ENCODE assay signal across 8 cellular contexts in the genomic region with DNA sequence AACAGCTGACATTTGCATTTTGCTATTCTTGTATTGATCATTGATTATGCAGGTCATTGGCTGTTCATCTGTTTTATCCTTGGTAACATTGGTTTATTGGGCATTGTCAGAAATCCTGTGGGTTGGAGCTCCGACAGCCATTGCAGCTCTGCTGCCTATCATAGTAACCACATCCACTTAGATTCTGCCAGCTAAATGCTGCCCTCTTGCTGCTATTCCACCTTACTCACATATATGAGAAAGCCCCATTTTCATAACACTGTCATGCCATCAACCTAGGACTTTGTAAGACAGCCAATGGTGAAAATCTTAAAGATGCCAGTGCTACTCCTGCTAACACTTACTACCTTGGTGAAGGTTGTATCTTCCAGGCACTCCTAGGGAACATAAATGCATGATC.
DNase-seq lines count a peak whose midpoint lies in the region; ATAC-seq lines count a peak whose summit lies in the region.

No MANE protein-coding gene starts in this region.

- no peak overlapping the region for H3K4me3 Mint-ChIP-seq in stimulated activated naive CD8-positive, alpha-beta T cell treated with anti-CD3 and anti-CD28 coated beads, Interleukin-15, amount 100 ng/mL, for 72 hours
- H3K4me3 Mint-ChIP-seq in natural killer cell treated with Interleukin-12 subunit alpha and Interleukin-12 subunit beta and Interleukin-15 and Interleukin-18, amount 100 ng/mL, for 72 hours: no peak overlapping the region

- H3K9me3 Mint-ChIP-seq in stimulated activated naive CD8-positive, alpha-beta T cell treated with anti-CD3 and anti-CD28 coated beads, Interleukin-15, amount 100 ng/mL, for 72 hours: no peaks in the 10 kb centered on the region
- no peaks in the 10 kb centered on the region for H3K9me3 Mint-ChIP-seq in natural killer cell treated with Interleukin-12 subunit alpha and Interleukin-12 subunit beta and Interleukin-15 and Interleukin-18, amount 100 ng/mL, for 72 hours

- no peak for DNase-seq in stimulated activated naive CD8-positive, alpha-beta T cell treated with anti-CD3 and anti-CD28 coated beads, Interleukin-15, amount 100 ng/mL, for 72 hours
- no peak for DNase-seq in stimulated activated naive CD8-positive, alpha-beta T cell treated with anti-CD3 and anti-CD28 coated beads, Interleukin-15, Interleukin-2, amounts not matched to agents 100 U/mL and 50 U/mL, for 24 hours
- DNase-seq in NCI-H69 (lab: John Stamatoyannopoulos, UW) (peak; percentile 2), fibroblast of peridontal ligament (ENCODE audit: extremely low read depth) (peak; percentile 2), cerebellar nuclear complex (lab: John Stamatoyannopoulos, UW) (no peak)
- DNase-seq in activated CD8-positive, alpha-beta memory T cell treated with anti-CD3 and anti-CD28 coated beads, Interleukin-2, amount 50 U/mL, for 4 hours: no peak
- no peak for DNase-seq in natural killer cell treated with Interleukin-12 subunit alpha and Interleukin-12 subunit beta and Interleukin-15 and Interleukin-18, amount 100 ng/mL, for 72 hours (ENCODE audit: low spot score)

- ATAC-seq in stimulated activated naive CD8-positive, alpha-beta T cell treated with anti-CD3 and anti-CD28 coated beads, Interleukin-15, amount 100 ng/mL, for 72 hours: peak; percentile 61
- no peak for ATAC-seq in stimulated activated naive CD8-positive, alpha-beta T cell treated with anti-CD3 and anti-CD28 coated beads, Interleukin-15, Interleukin-2, amounts not matched to agents 100 U/mL and 50 U/mL, for 24 hours
- no peak for ATAC-seq in GM21447 (IDR thresholded peaks at IDR 0.05; ENCODE audit: unreplicated experiment)
- ATAC-seq in natural killer cell treated with Interleukin-12 subunit alpha and Interleukin-12 subunit beta and Interleukin-15 and Interleukin-18, amount 100 ng/mL, for 72 hours: no peak

- H3K27me3 Mint-ChIP-seq in stimulated activated naive CD8-positive, alpha-beta T cell treated with anti-CD3 and anti-CD28 coated beads, Interleukin-15, amount 100 ng/mL, for 72 hours: peaks cover 20% of the 10 kb centered on the region
- H3K27me3 Mint-ChIP-seq in natural killer cell treated with Interleukin-12 subunit alpha and Interleukin-12 subunit beta and Interleukin-15 and Interleukin-18, amount 100 ng/mL, for 72 hours: peaks cover 13 to 36% of the 10 kb centered on the region in 2 donors

- no peak overlapping the region for H3K27ac Mint-ChIP-seq in stimulated activated naive CD8-positive, alpha-beta T cell treated with anti-CD3 and anti-CD28 coated beads, Interleukin-15, amount 100 ng/mL, for 72 hours
- H3K27ac Mint-ChIP-seq in natural killer cell treated with Interleukin-12 subunit alpha and Interleukin-12 subunit beta and Interleukin-15 and Interleukin-18, amount 100 ng/mL, for 72 hours: no peak overlapping the region

- no peaks in the 10 kb centered on the region for H3K4me1 Mint-ChIP-seq in stimulated activated naive CD8-positive, alpha-beta T cell treated with anti-CD3 and anti-CD28 coated beads, Interleukin-15, amount 100 ng/mL, for 72 hours
- H3K4me1 Mint-ChIP-seq in natural killer cell treated with Interleukin-12 subunit alpha and Interleukin-12 subunit beta and Interleukin-15 and Interleukin-18, amount 100 ng/mL, for 72 hours (ENCODE audit: low read depth in 2 of 2): no peaks in the 10 kb centered on the region

- H3K36me3 Mint-ChIP-seq in natural killer cell treated with Interleukin-12 subunit alpha and Interleukin-12 subunit beta and Interleukin-15 and Interleukin-18, amount 100 ng/mL, for 72 hours: no peaks in the 10 kb centered on the region

Comparison
In these comparisons a context has a peak if more than half of its experiments do, and no peak if none do; other contexts are left out.
1. DNase-seq: peak in NCI-H69 (single experiment) and fibroblast of peridontal ligament (single experiment); none in stimulated activated naive CD8-positive, alpha-beta T cell treated with anti-CD3 and anti-CD28 coated beads, Interleukin-15, amount 100 ng/mL, for 72 hours (0 of 2), stimulated activated naive CD8-positive, alpha-beta T cell treated with anti-CD3 and anti-CD28 coated beads, Interleukin-15, Interleukin-2, amounts not matched to agents 100 U/mL and 50 U/mL, for 24 hours (single experiment), cerebellar nuclear complex (0 of 2), activated CD8-positive, alpha-beta memory T cell treated with anti-CD3 and anti-CD28 coated beads, Interleukin-2, amount 50 U/mL, for 4 hours (single experiment) and natural killer cell treated with Interleukin-12 subunit alpha and Interleukin-12 subunit beta and Interleukin-15 and Interleukin-18, amount 100 ng/mL, for 72 hours (single experiment).